12 cellular contexts compared by ENCODE assay signal in genomic region chr4:2866891-2867290, GRCh38. TPM values are rescaled to one million over a fixed set of nuclear protein-coding genes. Genes with fewer than 3 reads are reported as not detected.
DNase-seq lines count a peak whose midpoint lies in the region; ATAC-seq, FAIRE-seq and TF ChIP-seq lines count a peak whose summit lies in the region.
"Had no signal": no experiment of that assay in that cellular context is flagged by ENCODE, and none has a peak within 500 bp of the region (broad histone marks: within the 10 kb centered on the region; RNA-seq: fewer than 3 reads in every experiment).

No MANE protein-coding gene starts in this region.

- DNase-seq in GM23338 (ENCODE audit: low spot score) (no peak), renal cortical epithelial cell (ENCODE audit: low read depth) (peak; percentile 62), NCI-H2196 treated with DMSO at 0.1 percent for 48 hours (lab: John Stamatoyannopoulos, UW; ENCODE audit: unreplicated experiment) (no peak), foreskin melanocyte (no peak), GM12891 (ENCODE audit: insufficient read length, low spot score) (no peak), SIG-M5 (lab: John Stamatoyannopoulos, UW) (no peak)
- DNase-seq: NCI-H2029; NK-92 treated with Interleukin-12 subunit alpha and Interleukin-12 subunit beta, amount 100 ng/mL, for 24 hours had no signal

- no peak overlapping the region for H2AFZ ChIP-seq in GM23338

- H3K36me3 Mint-ChIP-seq in GM23338 (ENCODE audit: low read depth): no peaks in the 10 kb centered on the region
- H3K36me3 Mint-ChIP-seq: stimulated activated memory B cell treated with anti-CD40 and anti-IgM and Interleukin-4, amounts not matched to agents 10 μg/mL and 1 μg/mL and 100 μg/mL, for 72 hours had no signal

- H3K36me3 ChIP-seq in GM23338 (ENCODE audit: insufficient read depth) (no peaks in the 10 kb centered on the region), iPS-15b (ENCODE audit: control insufficient read depth, insufficient read depth, low read length) (no peaks in the 10 kb centered on the region)

- H3F3A ChIP-seq in GM23338 (replicated peaks; ENCODE audit: low read depth): 0 out of 2 replicates have a peak, but pooled peaks cover 2% of the 10 kb centered on the region

- H3K27me3 ChIP-seq in GM23338 (ENCODE audit: insufficient read depth): no peaks in the 10 kb centered on the region
- H3K27me3 ChIP-seq in iPS-15b (ENCODE audit: control insufficient read depth, insufficient read depth, low read length): no peaks in the 10 kb centered on the region

- H4K20me1 ChIP-seq in GM23338 (replicated peaks; ENCODE audit: insufficient read depth): peaks cover 6% of the 10 kb centered on the region; the same call in 1 of the 2 replicates

- no peak for ATAC-seq in GM23338
- ATAC-seq: HCT116; stimulated activated memory B cell treated with anti-CD40 and anti-IgM and Interleukin-4, amounts not matched to agents 10 μg/mL and 1 μg/mL and 100 μg/mL, for 72 hours had no signal

- peak overlapping the region; percentile 73; the same call in 1 of the 2 replicates for H3K27ac Mint-ChIP-seq in GM23338

- TF ChIP-seq CTCF in GM23338 (conservative IDR thresholded peaks at IDR 0.05; ENCODE audit: low read depth in 2 of 2) (no peak), VCaP (conservative IDR thresholded peaks at IDR 0.05) (no peak)

- no peak overlapping the region for H3K4me3 Mint-ChIP-seq in GM23338
- H3K4me3 Mint-ChIP-seq: stimulated activated memory B cell treated with anti-CD40 and anti-IgM and Interleukin-4, amounts not matched to agents 10 μg/mL and 1 μg/mL and 100 μg/mL, for 72 hours had no signal

- H3K4me3 ChIP-seq in GM23338 (no peak overlapping the region), iPS-15b (ENCODE audit: low read depth, low read length) (no peak overlapping the region)

- peaks cover 61% of the 10 kb centered on the region for H3K4me1 Mint-ChIP-seq in GM23338

- peak overlapping the region; percentile 44 for H3K4me2 ChIP-seq in GM23338

- FAIRE-seq in GM12891 (lab: Jason Lieb, UNC): no peak

- no peaks in the 10 kb centered on the region for H3K9me2 ChIP-seq in GM23338 (ENCODE audit: insufficient read depth)

- H3K27ac ChIP-seq in GM23338 (ENCODE audit: low read depth) (peak overlapping the region; percentile 92), VCaP (peak overlapping the region; percentile 67; the same call in 1 of the 2 replicates)

- H3K9ac ChIP-seq in iPS-15b (ENCODE audit: low read depth, low read length): peak overlapping the region; percentile 6

- H3K9me3 Mint-ChIP-seq in GM23338: no peaks in the 10 kb centered on the region
- H3K9me3 Mint-ChIP-seq: stimulated activated memory B cell treated with anti-CD40 and anti-IgM and Interleukin-4, amounts not matched to agents 10 μg/mL and 1 μg/mL and 100 μg/mL, for 72 hours had no signal

- H3K4me1 ChIP-seq in GM23338 (ENCODE audit: insufficient read depth) (peaks cover 62% of the 10 kb centered on the region), iPS-15b (ENCODE audit: control insufficient read depth, insufficient read depth, low read length) (peaks cover 30% of the 10 kb centered on the region)

- H3K27me3 Mint-ChIP-seq in GM23338 (ENCODE audit: insufficient read depth, low read depth, poor library complexity): no peaks in the 10 kb centered on the region
- H3K27me3 Mint-ChIP-seq: stimulated activated memory B cell treated with anti-CD40 and anti-IgM and Interleukin-4, amounts not matched to agents 10 μg/mL and 1 μg/mL and 100 μg/mL, for 72 hours had no signal

- H3K79me2 ChIP-seq in GM23338 (replicated peaks; ENCODE audit: insufficient read depth): peaks cover 92% of the 10 kb centered on the region

- no peaks in the 10 kb centered on the region for H3K9me3 ChIP-seq in iPS-15b (ENCODE audit: control insufficient read depth, insufficient read depth, low read length)

- TF ChIP-seq POLR2A in GM12891 (IDR thresholded peaks at IDR 0.05; ENCODE audit: low read depth, low read length): no peak

TF ChIP-seq in GM23338, 12 proteins besides CTCF, POLR2A, EP300 and RAD21 (continues in another document):
- no peak for TF ChIP-seq REST (IDR thresholded peaks at IDR 0.05; ENCODE audit: unreplicated experiment)
- TF ChIP-seq ZNF331 (CRISPR knock-in tag; IDR thresholded peaks at IDR 0.05; ENCODE audit: low read depth): no peak
- no peak for TF ChIP-seq CREB1 (CRISPR knock-in tag; IDR thresholded peaks at IDR 0.05; ENCODE audit: low read depth)
- TF ChIP-seq EZH2phosphoT487 (IDR thresholded peaks at IDR 0.05; ENCODE audit: unreplicated experiment): no peak
- TF ChIP-seq EZH2 (IDR thresholded peaks at IDR 0.05; ENCODE audit: low read depth, unreplicated experiment): no peak
- TF ChIP-seq JUNB (IDR thresholded peaks at IDR 0.05; ENCODE audit: unreplicated experiment): no peak
- TF ChIP-seq NANOG (IDR thresholded peaks at IDR 0.05; ENCODE audit: borderline replicate concordance): no peak
- TF ChIP-seq STAT1 (IDR thresholded peaks at IDR 0.05; ENCODE audit: unreplicated experiment): no peak

TF ChIP-seq in GM12891, 5 proteins besides CTCF, POLR2A, EP300 and RAD21:
- TF ChIP-seq POU2F2 (IDR thresholded peaks at IDR 0.05; ENCODE audit: low read depth, low read length): no peak
- TF ChIP-seq PAX5 (IDR thresholded peaks at IDR 0.05; ENCODE audit: insufficient read depth, low read length, severe bottlenecking): no peak
- TF ChIP-seq SPI1 (IDR thresholded peaks at IDR 0.05; ENCODE audit: low read depth, low read length): no peak
- no peak for TF ChIP-seq POLR2AphosphoS5 (IDR thresholded peaks at IDR 0.05; ENCODE audit: low read depth, low read length)
- no peak for TF ChIP-seq TAF1 (IDR thresholded peaks at IDR 0.05; ENCODE audit: low read depth, low read length)
TF ChIP-seq in GM12891: peak in this region for 0.

RNA-seq across cellular contexts. Expression of gene ADD1, which starts 23.2 kb away (rescaled TPM):
- 126 and 144 TPM in 2 replicates for total RNA-seq in GM23338 (2014; rRNA removed; shearing (Covaris generic))
- 119 and 126 TPM in 2 replicates for polyA plus RNA-seq in GM23338 (2016; fragmentation: Nextera tagmentation; extraction: Ambion mirVana)
- 101 and 207 TPM in 2 replicates for total RNA-seq in renal cortical epithelial cell
- 112 TPM for polyA plus RNA-seq in GM12891 (2012; ENCODE audit: low read depth, missing spikeins)
